In genomic region chr13:45337803-45338202, GRCh38 we compare ENCODE assay signal across 10 cellular contexts. TPM values are rescaled to one million over a fixed set of nuclear protein-coding genes. Genes with fewer than 3 reads are reported as not detected.
DNase-seq lines count a peak whose midpoint lies in the region; ATAC-seq and TF ChIP-seq lines count a peak whose summit lies in the region.
"Had no signal": no experiment of that assay in that cellular context is flagged by ENCODE, and none has a peak within 500 bp of the region (broad histone marks: within the 10 kb centered on the region; RNA-seq: fewer than 3 reads in every experiment).

No MANE protein-coding gene starts in this region.

- peaks cover 34% of the 10 kb centered on the region for H3K4me1 ChIP-seq in GM23338 (ENCODE audit: insufficient read depth)
- peaks cover 77% of the 10 kb centered on the region for H3K4me1 ChIP-seq in psoas muscle

- peaks cover 44% of the 10 kb centered on the region for H4K20me1 ChIP-seq in GM23338 (replicated peaks; ENCODE audit: insufficient read depth)

- H3K9me2 ChIP-seq in GM23338 (ENCODE audit: insufficient read depth), result no peaks in the 10 kb centered on the region

- H3K4me2 ChIP-seq in GM23338, result 0 out of 2 replicates have a peak overlapping the region, but pooled peaks have one; percentile 86

- H3K79me2 ChIP-seq in GM23338 (replicated peaks; ENCODE audit: insufficient read depth), result peaks cover 56% of the 10 kb centered on the region

- intact Hi-C loops in psoas muscle (cut with DNase I), result no loop called here

- H3F3A ChIP-seq in GM23338 (replicated peaks; ENCODE audit: low read depth), result peaks cover 62% of the 10 kb centered on the region

- no peak overlapping the region; the same call in 1 of the 2 replicates for H3K4me3 ChIP-seq in GM23338
- H3K4me3 ChIP-seq in psoas muscle, result peak overlapping the region; percentile 80
- H3K4me3 ChIP-seq: adrenal gland had no signal

- H3K27ac ChIP-seq in GM23338 (ENCODE audit: low read depth) (peak overlapping the region; percentile 48; the same call in 1 of the 2 replicates), epithelial cell of prostate (peak overlapping the region; percentile 99), psoas muscle (peak overlapping the region; percentile 98)

- H3K4me3 Mint-ChIP-seq in GM23338 (no peak overlapping the region), T-helper 17 cell (peak overlapping the region; percentile 66)

- DNase-seq in GM23338 (ENCODE audit: low spot score) (no peak), T-helper 17 cell (no peak), epithelial cell of prostate (ENCODE audit: low read depth, low spot score) (no peak), psoas muscle (no peak)
- no peak for DNase-seq in effector CD4-positive, alpha-beta T cell
- DNase-seq: adrenal gland, foreskin fibroblast, NCI-H146 had no signal

- H3K9me3 ChIP-seq in T-helper 17 cell (ENCODE audit: control insufficient read depth, low read length, poor library complexity, severe bottlenecking) (no peaks in the 10 kb centered on the region), psoas muscle (no peaks in the 10 kb centered on the region)
- H3K9me3 ChIP-seq: adrenal gland had no signal

- H3K27ac Mint-ChIP-seq in GM23338 (no peak overlapping the region), T-helper 17 cell (peak overlapping the region; percentile 75)

- H3K36me3 ChIP-seq in GM23338 (ENCODE audit: insufficient read depth) (peaks cover 43% of the 10 kb centered on the region), psoas muscle (ENCODE audit: insufficient read depth in 1 of 2, low read depth in 1 of 2) (peaks cover 25 to 69% of the 10 kb centered on the region in 2 donors)

- TF ChIP-seq CTCF in GM23338 (conservative IDR thresholded peaks at IDR 0.05; ENCODE audit: low read depth in 2 of 2), result no peak
- no peak for TF ChIP-seq CTCF in psoas muscle (IDR thresholded peaks at IDR 0.05)

- peaks cover 6% of the 10 kb centered on the region; the same call in 1 of the 3 replicates for H3K9me3 Mint-ChIP-seq in GM23338

- H2AFZ ChIP-seq in GM23338, result no peak overlapping the region

- H3K36me3 Mint-ChIP-seq in GM23338 (ENCODE audit: low read depth) (peaks cover 72% of the 10 kb centered on the region), T-helper 17 cell (ENCODE audit: low read depth) (peaks cover 12% of the 10 kb centered on the region)

- peaks cover 21% of the 10 kb centered on the region for H3K27me3 Mint-ChIP-seq in GM23338 (ENCODE audit: insufficient read depth, low read depth, poor library complexity)
- H3K27me3 Mint-ChIP-seq in T-helper 17 cell, result no peaks in the 10 kb centered on the region

- H3K27me3 ChIP-seq in GM23338 (ENCODE audit: insufficient read depth) (no peaks in the 10 kb centered on the region), psoas muscle (ENCODE audit: insufficient read depth in 3 of 3, low read length in 2 of 3) (no peaks in the 10 kb centered on the region)
- H3K27me3 ChIP-seq: adrenal gland had no signal

- H3K4me1 Mint-ChIP-seq in GM23338 (peaks cover 53% of the 10 kb centered on the region), T-helper 17 cell (peaks cover 82% of the 10 kb centered on the region)

- ATAC-seq in GM23338 (no peak), T-helper 17 cell (no peak), psoas muscle (no peak), GM18520 (IDR thresholded peaks at IDR 0.05; ENCODE audit: unreplicated experiment) (no peak), HG03280 (IDR thresholded peaks at IDR 0.05; ENCODE audit: unreplicated experiment) (no peak)

- WGBS in psoas muscle, 3 donors, result 48 to 82% (median 53%) methylated on average over 1 of the region's 1 CpG

TF ChIP-seq in GM23338, 12 proteins besides CTCF, POLR2A, EP300 and RAD21 (continues in another document):
- TF ChIP-seq NANOG (IDR thresholded peaks at IDR 0.05; ENCODE audit: borderline replicate concordance) (no peak), EZH2phosphoT487 (IDR thresholded peaks at IDR 0.05; ENCODE audit: unreplicated experiment) (no peak), ZNF114 (CRISPR knock-in tag; IDR thresholded peaks at IDR 0.05) (no peak), POLR2AphosphoS5 (IDR thresholded peaks at IDR 0.05; ENCODE audit: low read depth) (no peak), STAT1 (IDR thresholded peaks at IDR 0.05; ENCODE audit: unreplicated experiment) (no peak), JUNB (IDR thresholded peaks at IDR 0.05; ENCODE audit: unreplicated experiment) (no peak), EZH2 (IDR thresholded peaks at IDR 0.05; ENCODE audit: low read depth, unreplicated experiment) (no peak), REST (IDR thresholded peaks at IDR 0.05; ENCODE audit: unreplicated experiment) (no peak), ZNF331 (CRISPR knock-in tag; IDR thresholded peaks at IDR 0.05; ENCODE audit: low read depth) (no peak), ETS1 (IDR thresholded peaks at IDR 0.05) (no peak), CREB1 (CRISPR knock-in tag; IDR thresholded peaks at IDR 0.05; ENCODE audit: low read depth) (no peak)

RNA-seq across cellular contexts. Expression of gene TPT1, which starts 3.2 kb away (rescaled TPM):
- total RNA-seq in GM23338 (2014; rRNA removed; shearing (Covaris generic)), result 1,385 and 1,395 TPM in 2 replicates
- polyA plus RNA-seq in GM23338 (2016; fragmentation: Nextera tagmentation; extraction: Ambion mirVana) (2,519 and 3,116 TPM in 2 replicates), psoas muscle (over 10,000 TPM; 17,732 to 19,074 (median 18,570) TPM)
- total RNA-seq in T-helper 17 cell (1,000 to 10,000 TPM; 7,650 to 7,799 TPM), psoas muscle (over 10,000 TPM in 3 of 4 donors, 1,000 to 10,000 TPM in 1; 7,807 to 12,417 (median 11,452) TPM)

Comparison
In these comparisons a context has a peak if more than half of its experiments do, and no peak if none do; other contexts are left out.
1. H3K27ac ChIP-seq: peak in every context shown above with its lines; median percentile 99 in epithelial cell of prostate; 98 in psoas muscle; 48 in GM23338.